7 cellular contexts compared by ENCODE assay signal in genomic region chr4:147616849-147617172, GRCh38. TPM values are rescaled to one million over a fixed set of nuclear protein-coding genes. Genes with fewer than 3 reads are reported as not detected.
A peak's percentile ranks its signal among the peaks of the same experiment; 100 is the strongest.
DNase-seq lines count a peak whose midpoint lies in the region; ATAC-seq and TF ChIP-seq lines count a peak whose summit lies in the region.

No MANE protein-coding gene starts in this region.

- no peak overlapping the region for H2BK120ac ChIP-seq in mesenchymal stem cell (ENCODE audit: low read depth, low read length)

- no peak overlapping the region for H2BK12ac ChIP-seq in mesenchymal stem cell (ENCODE audit: low read length in 2 of 2)

- 38% methylated on average over 3 of the region's 6 CpGs for WGBS in mesenchymal stem cell

- H3K9me3 ChIP-seq in ascending aorta (no peaks in the 10 kb centered on the region), mesenchymal stem cell (ENCODE audit: control insufficient read depth, low read length) (no peaks in the 10 kb centered on the region)

- no peak overlapping the region for H2BK15ac ChIP-seq in mesenchymal stem cell (ENCODE audit: low read depth, poor library complexity, severe bottlenecking)

- no peak overlapping the region for H4K91ac ChIP-seq in mesenchymal stem cell (ENCODE audit: low read length)

- DNase-seq in ascending aorta (ENCODE audit: low spot score in 2 of 2) (no peak), mesenchymal stem cell (no peak), AG08396 (ENCODE audit: low spot score) (no peak), NCI-H226 (no peak), superior temporal gyrus (ENCODE audit: extremely low spot score) (no peak)

- intact Hi-C loops in ascending aorta (cut with DNase I) = loop anchor here (1.0 to 5.0 kb wide), 3 partner anchors 140 to 1095 kb away; partner anchors contain the start of gene SLC10A7

- no peak overlapping the region for H3K4ac ChIP-seq in mesenchymal stem cell (ENCODE audit: low read depth in 1 of 2, low read length in 2 of 2)

- H3K27ac ChIP-seq in ascending aorta = peak overlapping the region; percentile 64 to 84
- H3K27ac ChIP-seq in mesenchymal stem cell (ENCODE audit: low read length, poor library complexity, severe bottlenecking) = no peak overlapping the region

- H2AFZ ChIP-seq in mesenchymal stem cell (ENCODE audit: low read depth, low read length) = peak overlapping the region; percentile 48

- H2BK5ac ChIP-seq in mesenchymal stem cell (ENCODE audit: low read depth, low read length, poor library complexity, severe bottlenecking) = no peak overlapping the region

- ATAC-seq in GM19395 (IDR thresholded peaks at IDR 0.05; ENCODE audit: unreplicated experiment) (peak; percentile 34), HG03095 (IDR thresholded peaks at IDR 0.05; ENCODE audit: unreplicated experiment) (peak; percentile 5)

- no peak overlapping the region for H3K14ac ChIP-seq in mesenchymal stem cell (ENCODE audit: low read length in 2 of 2)

- no peak overlapping the region for H2AK5ac ChIP-seq in mesenchymal stem cell (ENCODE audit: low read length, severe bottlenecking)

- H3K27me3 ChIP-seq in ascending aorta (no peaks in the 10 kb centered on the region), mesenchymal stem cell (ENCODE audit: control insufficient read depth in 1 of 2, insufficient read depth in 1 of 2, low read length in 2 of 2) (no peaks in the 10 kb centered on the region)

- no peaks in the 10 kb centered on the region for H3K36me3 ChIP-seq in ascending aorta
- peaks cover 0 to 12% of the 10 kb centered on the region in 2 experiments for H3K36me3 ChIP-seq in mesenchymal stem cell (ENCODE audit: control insufficient read depth in 1 of 2, insufficient read depth in 2 of 2, low read depth in 1 of 2, low read length in 2 of 2)

- H3K9ac ChIP-seq in mesenchymal stem cell (ENCODE audit: low read length) = no peak overlapping the region

- peak overlapping the region; percentile 82 to 91 for H3K4me3 ChIP-seq in ascending aorta
- peak overlapping the region in 1 of 2 experiments; percentile 98 for H3K4me3 ChIP-seq in mesenchymal stem cell (ENCODE audit: insufficient read depth in 1 of 2, low read depth in 1 of 2, low read length in 2 of 2)

- H3K23ac ChIP-seq in mesenchymal stem cell (ENCODE audit: low read length in 2 of 2) = no peak overlapping the region

- peaks cover 0 to 20% of the 10 kb centered on the region in 2 donors for H3K4me1 ChIP-seq in ascending aorta
- peaks cover 6% of the 10 kb centered on the region for H3K4me1 ChIP-seq in mesenchymal stem cell (ENCODE audit: control insufficient read depth, insufficient read depth, low read depth, low read length)

- no peak for TF ChIP-seq CTCF in ascending aorta (IDR thresholded peaks at IDR 0.05)

- H3K79me1 ChIP-seq in mesenchymal stem cell (replicated peaks; ENCODE audit: low read length, poor library complexity, severe bottlenecking) = peaks cover 6% of the 10 kb centered on the region

- no peak overlapping the region for H3K18ac ChIP-seq in mesenchymal stem cell (ENCODE audit: low read depth in 1 of 2, low read length in 2 of 2)

- no peak overlapping the region for H4K8ac ChIP-seq in mesenchymal stem cell (ENCODE audit: low read length)

- H3K4me2 ChIP-seq in mesenchymal stem cell (ENCODE audit: low read length, poor library complexity, severe bottlenecking) = peak overlapping the region; percentile 78

RNA-seq across cellular contexts. Expression of gene TMEM184C, which starts 0.4 kb away (rescaled TPM):
- 14.2 TPM for total RNA-seq in ascending aorta
- polyA plus RNA-seq in mesenchymal stem cell (2013, experiment 1 of 2) = 19.8 TPM
- polyA plus RNA-seq in mesenchymal stem cell (2013, experiment 2 of 2) = 20.0 TPM
